In genomic region chr22:21033895-21034294, GRCh38 we compare ENCODE assay signal across 1 cellular context.
TF ChIP-seq lines count a peak whose summit lies in the region.

No MANE protein-coding gene starts in this region.

TF ChIP-seq in GM12878, 131 proteins besides CTCF, POLR2A, EP300 and RAD21:
- TF ChIP-seq JUNB (IDR thresholded peaks at IDR 0.05) (peak; percentile 58), ATF7 (IDR thresholded peaks at IDR 0.05; ENCODE audit: low read depth) (no peak), NFIC (IDR thresholded peaks at IDR 0.05; ENCODE audit: low read depth, low read length) (peak; percentile 68; the same call in 1 of the 2 replicates), FOXM1 (IDR thresholded peaks at IDR 0.05; ENCODE audit: low read depth, low read length) (peak; percentile 44; the same call in 1 of the 2 replicates), RUNX3 (IDR thresholded peaks at IDR 0.05; ENCODE audit: low read length) (peak; percentile 86), CBFB (IDR thresholded peaks at IDR 0.05; ENCODE audit: low read depth) (0 out of 2 replicates have a peak, but pooled peaks have one; percentile 44)
